ENCODE assay signal across 8 cellular contexts in genomic region chr17:57832711-57833596, GRCh38. TPM values are rescaled to one million over a fixed set of nuclear protein-coding genes. Genes with fewer than 3 reads are reported as not detected.
DNase-seq lines count a peak whose midpoint lies in the region; TF ChIP-seq lines count a peak whose summit lies in the region.

No MANE protein-coding gene starts in this region.

- peak overlapping the region; percentile 82 to 86 for H3K27ac ChIP-seq in right atrium auricular region

- peak overlapping the region; percentile 32 to 46 for H3K4me3 ChIP-seq in right atrium auricular region

- H3K9me3 ChIP-seq in right atrium auricular region: no peaks in the 10 kb centered on the region

- no peak overlapping the region for H3K4me3 Mint-ChIP-seq in type B pancreatic cell

- peaks cover 13% of the 10 kb centered on the region for H3K27me3 Mint-ChIP-seq in type B pancreatic cell

- intact Hi-C loops in posterior cingulate gyrus (cut with DNase I): loop anchor here (2.0 to 5.0 kb wide), 2 partner anchors 46 to 702 kb away; no protein-coding TSS in a partner anchor

- no peaks in the 10 kb centered on the region for H3K4me1 Mint-ChIP-seq in type B pancreatic cell (ENCODE audit: unreplicated experiment)

- DNase-seq in NCI-H1105 (lab: John Stamatoyannopoulos, UW) (peak; percentile 67), SW480 (ENCODE audit: low spot score) (peak; percentile 49), amniotic stem cell (lab: John Stamatoyannopoulos, UW) (peak; percentile 45), right atrium auricular region (ENCODE audit: low spot score) (peak; percentile 79), posterior cingulate gyrus (peak in 7 of 10 donors; percentile 55 to 89 (median 69)), type B pancreatic cell (ENCODE audit: extremely low spot score, unreplicated experiment) (no peak), cortex of kidney (lab: John Stamatoyannopoulos, UW) (no peak)

- H3K9me3 Mint-ChIP-seq in type B pancreatic cell: no peaks in the 10 kb centered on the region

- H3K27me3 ChIP-seq in right atrium auricular region: no peaks in the 10 kb centered on the region

- peaks cover 0 to 41% of the 10 kb centered on the region in 2 donors for H3K4me1 ChIP-seq in right atrium auricular region

- TF ChIP-seq CTCF in GM12873 (IDR thresholded peaks at IDR 0.05; ENCODE audit: insufficient read depth, low read depth, low read length, missing control alignments) (peak; percentile 94), right atrium auricular region (IDR thresholded peaks at IDR 0.05) (peak; percentile 86 to 95), type B pancreatic cell (conservative IDR thresholded peaks at IDR 0.05) (peak; percentile 100)

- no peaks in the 10 kb centered on the region for H3K36me3 ChIP-seq in right atrium auricular region

- H3K36me3 Mint-ChIP-seq in type B pancreatic cell: peaks cover 4% of the 10 kb centered on the region

- H3K27ac Mint-ChIP-seq in type B pancreatic cell: no peak overlapping the region

RNA-seq across cellular contexts. Expression of gene MRPS23, which starts 16.9 kb away (rescaled TPM):
- total RNA-seq in right atrium auricular region (10 to 100 TPM; 24.1 to 35.3 TPM), type B pancreatic cell (ENCODE audit: low replicate concordance) (35.5 and 46.9 TPM in 2 replicates)

Comparison
In these comparisons a context has a peak if more than half of its experiments do, and no peak if none do; other contexts are left out.
1. DNase-seq: peak in NCI-H1105 (single experiment), SW480 (single experiment), amniotic stem cell (single experiment), right atrium auricular region (single experiment) and posterior cingulate gyrus (7 of 10); none in type B pancreatic cell (single experiment) and cortex of kidney (single experiment).
2. Peak in every context shown above with its lines, with median percentiles within 50 percentile points of each other: CTCF ChIP-seq.